In genomic region chr4:82381235-82381634, GRCh38 we compare ENCODE assay signal across 15 cellular contexts.
"Had no signal": no experiment of that assay in that cellular context is flagged by ENCODE, and none has a peak within 500 bp of the region (broad histone marks: within the 10 kb centered on the region; RNA-seq: fewer than 3 reads in every experiment).

No MANE protein-coding gene starts in this region.

- ATAC-seq: activated CD8-positive, alpha-beta T cell treated with anti-CD3 and anti-CD28 coated beads, Interleukin-2, amount 10 ng/mL, durations not matched to agents 7 days and 5 days; body of pancreas; gastroesophageal sphincter; left colon had no signal

- H3K27ac ChIP-seq: body of pancreas, gastroesophageal sphincter had no signal

- H3K9me3 ChIP-seq: body of pancreas, gastroesophageal sphincter had no signal

- DNase-seq: activated CD4-positive, alpha-beta T cell treated with anti-CD3 and anti-CD28 coated beads, Interleukin-2, amount 10 ng/mL, durations not matched to agents 7 days and 5 days; activated CD8-positive, alpha-beta T cell treated with anti-CD3 and anti-CD28 coated beads, Interleukin-2, amount 10 ng/mL, durations not matched to agents 7 days and 5 days; activated naive CD4-positive, alpha-beta T cell treated with Interleukin-2 at 50 U/mL for 16 hours; activated naive CD8-positive, alpha-beta T cell treated with anti-CD3 and anti-CD28 coated beads, Interleukin-2, amount 10 ng/mL, durations not matched to agents 7 days and 5 days; activated T-cell treated with anti-CD3 and anti-CD28 coated beads, Interleukin-2, amount 50 U/mL, for 24 hours; body of pancreas; cortex of kidney; left colon; nephron progenitor cell; stimulated activated CD4-positive, alpha-beta T cell treated with anti-CD3 and anti-CD28 coated beads, Interleukin-12 subunit alpha, Interleukin-12 subunit beta, amount 100 ng/mL, for 4 hours; stimulated activated CD8-positive, alpha-beta memory T cell treated with anti-CD3 and anti-CD28 coated beads, Interleukin-4, amount 100 ng/mL, for 48 hours; stimulated activated naive CD4-positive, alpha-beta T cell; T1000 had no signal

- H3K4me3 ChIP-seq: body of pancreas, gastroesophageal sphincter, lung had no signal

- H3K27me3 ChIP-seq: body of pancreas, gastroesophageal sphincter had no signal
